Comparison of ENCODE assay signal across 20 cellular contexts in the genomic region with DNA sequence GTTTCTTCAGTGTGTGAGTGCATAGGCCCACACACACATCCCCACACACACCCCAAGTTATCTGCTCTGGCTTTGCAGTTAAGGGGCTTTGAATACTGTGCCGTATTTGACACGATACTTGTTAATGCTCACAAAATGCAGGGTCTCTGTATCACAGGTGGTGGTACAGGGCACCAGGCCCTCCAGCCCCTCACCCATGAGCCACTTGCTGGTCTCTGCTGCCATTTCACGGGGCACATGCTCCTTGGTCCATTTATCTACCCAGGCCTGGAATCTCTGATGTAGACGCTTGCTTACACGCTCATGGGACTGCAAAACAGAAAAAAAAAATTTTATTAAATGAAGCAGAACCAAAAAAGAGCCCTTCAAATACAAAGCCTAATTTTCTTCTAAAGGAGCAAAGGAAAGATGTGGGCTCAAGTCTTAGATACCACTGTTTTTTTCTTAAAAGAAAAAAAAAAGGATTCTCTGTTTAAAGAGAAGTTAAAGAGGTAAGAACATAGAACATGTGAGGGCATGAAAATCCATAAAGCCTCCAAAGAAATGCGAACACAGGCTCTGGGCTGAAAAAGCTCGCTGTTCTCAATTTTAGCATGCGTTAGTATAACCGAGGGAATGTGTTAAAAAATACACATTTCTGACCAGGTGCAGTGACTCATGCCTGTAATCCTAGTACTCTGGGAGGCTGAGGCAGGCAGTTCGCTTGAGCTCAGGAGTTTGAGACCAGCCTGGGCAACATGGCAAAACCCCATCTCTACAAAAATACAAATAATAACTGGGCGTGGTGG.
"Had no signal": no experiment of that assay in that cellular context is flagged by ENCODE, and none has a peak within 500 bp of the region (broad histone marks: within the 10 kb centered on the region; RNA-seq: fewer than 3 reads in every experiment).

No MANE protein-coding gene starts in this region.

- DNase-seq: activated CD4-positive, alpha-beta T cell treated with anti-CD3 and anti-CD28 coated beads, Interleukin-2, amount 10 ng/mL, durations not matched to agents 24 days and 14 days; anterior cingulate cortex; body of pancreas; glutamatergic neuron; immature natural killer cell; left ventricle myocardium superior; psoas muscle; spleen; stimulated activated CD4-positive, alpha-beta T cell treated with anti-CD3 and anti-CD28 coated beads, Interleukin-4, amount 100 ng/mL, for 24 hours; stimulated activated naive CD8-positive, alpha-beta T cell treated with anti-CD3 and anti-CD28 coated beads, Interleukin-15, Interleukin-2, amounts not matched to agents 100 U/mL and 50 U/mL, for 24 hours; substantia nigra; thyroid gland had no signal

- H3K27me3 Mint-ChIP-seq: activated CD4-positive, alpha-beta memory T cell treated with anti-CD3 and anti-CD28 coated beads, Interleukin-2, amount 10 ng/mL, durations not matched to agents 7 days and 5 days; activated CD4-positive, alpha-beta T cell treated with anti-CD3 and anti-CD28 coated beads, Interleukin-2, amount 10 ng/mL, durations not matched to agents 24 days and 14 days; activated T-helper 17 cell treated with anti-CD3 and anti-CD28 coated beads, Interleukin-2, amount 50 U/mL, for 72 hours; natural killer cell treated with Interleukin-12 subunit alpha and Interleukin-12 subunit beta and Interleukin-15 and Interleukin-18, amount 100 ng/mL, for 72 hours had no signal

- H3K9me3 ChIP-seq: body of pancreas, pancreas, psoas muscle, right atrium auricular region, spleen, thyroid gland had no signal

- H3K27me3 ChIP-seq: body of pancreas, cardiac muscle cell, hepatocyte, pancreas, right atrium auricular region, spleen, thyroid gland had no signal

- H3K27ac Mint-ChIP-seq: activated CD4-positive, alpha-beta memory T cell treated with anti-CD3 and anti-CD28 coated beads, Interleukin-2, amount 10 ng/mL, durations not matched to agents 7 days and 5 days; activated CD4-positive, alpha-beta T cell treated with anti-CD3 and anti-CD28 coated beads, Interleukin-2, amount 10 ng/mL, durations not matched to agents 24 days and 14 days; natural killer cell treated with Interleukin-12 subunit alpha and Interleukin-12 subunit beta and Interleukin-15 and Interleukin-18, amount 100 ng/mL, for 72 hours; T-helper 1 cell treated with Interleukin-12 subunit alpha and Interleukin-12 subunit beta and Interleukin-4 antibody, amounts not matched to agents 30 μg/mL and 1 μg/mL, for 36 hours had no signal

- H3K27ac ChIP-seq: body of pancreas, cardiac muscle cell, hepatocyte, pancreas, psoas muscle, right atrium auricular region, spleen, thyroid gland had no signal

- ATAC-seq: activated T-helper 17 cell treated with anti-CD3 and anti-CD28 coated beads, Interleukin-2, amount 50 U/mL, for 72 hours; body of pancreas; left ventricle myocardium superior; natural killer cell treated with Interleukin-12 subunit alpha and Interleukin-12 subunit beta and Interleukin-15 and Interleukin-18, amount 100 ng/mL, for 72 hours; pancreas; psoas muscle; stimulated activated naive CD8-positive, alpha-beta T cell treated with anti-CD3 and anti-CD28 coated beads, Interleukin-15, Interleukin-2, amounts not matched to agents 100 U/mL and 50 U/mL, for 24 hours had no signal

- H3K9me3 Mint-ChIP-seq: activated CD4-positive, alpha-beta memory T cell treated with anti-CD3 and anti-CD28 coated beads, Interleukin-2, amount 10 ng/mL, durations not matched to agents 7 days and 5 days; activated CD4-positive, alpha-beta T cell treated with anti-CD3 and anti-CD28 coated beads, Interleukin-2, amount 10 ng/mL, durations not matched to agents 24 days and 14 days; activated T-helper 17 cell treated with anti-CD3 and anti-CD28 coated beads, Interleukin-2, amount 50 U/mL, for 72 hours; immature natural killer cell; natural killer cell treated with Interleukin-12 subunit alpha and Interleukin-12 subunit beta and Interleukin-15 and Interleukin-18, amount 100 ng/mL, for 72 hours; T-helper 1 cell treated with Interleukin-12 subunit alpha and Interleukin-12 subunit beta and Interleukin-4 antibody, amounts not matched to agents 30 μg/mL and 1 μg/mL, for 36 hours had no signal

- H3K4me3 Mint-ChIP-seq: activated CD4-positive, alpha-beta memory T cell treated with anti-CD3 and anti-CD28 coated beads, Interleukin-2, amount 10 ng/mL, durations not matched to agents 7 days and 5 days; activated CD4-positive, alpha-beta T cell treated with anti-CD3 and anti-CD28 coated beads, Interleukin-2, amount 10 ng/mL, durations not matched to agents 24 days and 14 days; activated T-helper 17 cell treated with anti-CD3 and anti-CD28 coated beads, Interleukin-2, amount 50 U/mL, for 72 hours; immature natural killer cell; natural killer cell treated with Interleukin-12 subunit alpha and Interleukin-12 subunit beta and Interleukin-15 and Interleukin-18, amount 100 ng/mL, for 72 hours; T-helper 1 cell treated with Interleukin-12 subunit alpha and Interleukin-12 subunit beta and Interleukin-4 antibody, amounts not matched to agents 30 μg/mL and 1 μg/mL, for 36 hours had no signal

- H3K4me3 ChIP-seq: body of pancreas, cardiac muscle cell, hepatocyte, pancreas, psoas muscle, right atrium auricular region, spleen, thyroid gland had no signal
